In genomic region chr6:55003726-55004415, GRCh38 we compare ENCODE assay signal across 25 cellular contexts.
"Had no signal": no experiment of that assay in that cellular context is flagged by ENCODE, and none has a peak within 500 bp of the region (broad histone marks: within the 10 kb centered on the region; RNA-seq: fewer than 3 reads in every experiment).

No MANE protein-coding gene starts in this region.

- DNase-seq: colonic mucosa; effector CD8-positive, alpha-beta T cell; endodermal cell; heart left ventricle; left colon; natural killer cell; occipital lobe; ovary; posterior cingulate gyrus; psoas muscle; right lobe of liver; small intestine; stimulated activated CD4-positive, alpha-beta T cell treated with anti-CD3 and anti-CD28 coated beads, Interleukin-15, amount 100 ng/mL, for 24 hours; stimulated activated CD4-positive, alpha-beta T cell treated with anti-CD3 and anti-CD28 coated beads, Interleukin-2, amount 100 ng/mL, for 48 hours; stimulated activated naive CD4-positive, alpha-beta T cell; stimulated activated naive CD8-positive, alpha-beta T cell treated with anti-CD3 and anti-CD28 coated beads, Interleukin-15, amount 100 ng/mL, for 72 hours; thyroid gland; trophoblast cell had no signal

- H3K36me3 ChIP-seq: colonic mucosa, esophagus muscularis mucosa, gastroesophageal sphincter, heart left ventricle, ovary, right lobe of liver, thyroid gland, vagina had no signal

- ATAC-seq: foreskin keratinocyte; gastroesophageal sphincter; left colon; natural killer cell; psoas muscle; right lobe of liver; stimulated activated naive CD8-positive, alpha-beta T cell treated with anti-CD3 and anti-CD28 coated beads, Interleukin-15, amount 100 ng/mL, for 72 hours had no signal

- H3K4me1 ChIP-seq: colonic mucosa, esophagus muscularis mucosa, foreskin keratinocyte, gastroesophageal sphincter, heart left ventricle, psoas muscle, right lobe of liver, thyroid gland, vagina had no signal

- H3K27me3 ChIP-seq: colonic mucosa, esophagus muscularis mucosa, foreskin keratinocyte, gastroesophageal sphincter, heart left ventricle, hepatocyte, ovary, right lobe of liver, thyroid gland, vagina had no signal

- H3K4me3 ChIP-seq: colonic mucosa, esophagus muscularis mucosa, gastroesophageal sphincter, heart left ventricle, hepatocyte, lung, ovary, psoas muscle, right lobe of liver, thyroid gland, vagina had no signal

- H3K27ac ChIP-seq: colonic mucosa, epithelial cell of prostate, esophagus muscularis mucosa, foreskin keratinocyte, gastroesophageal sphincter, heart left ventricle, hepatocyte, ovary, psoas muscle, right lobe of liver, thyroid gland, vagina had no signal

- H3K9me3 ChIP-seq: colonic mucosa, esophagus muscularis mucosa, ovary, psoas muscle, right lobe of liver, thyroid gland, vagina had no signal
